1 cellular context compared by ENCODE assay signal in the genomic region with DNA sequence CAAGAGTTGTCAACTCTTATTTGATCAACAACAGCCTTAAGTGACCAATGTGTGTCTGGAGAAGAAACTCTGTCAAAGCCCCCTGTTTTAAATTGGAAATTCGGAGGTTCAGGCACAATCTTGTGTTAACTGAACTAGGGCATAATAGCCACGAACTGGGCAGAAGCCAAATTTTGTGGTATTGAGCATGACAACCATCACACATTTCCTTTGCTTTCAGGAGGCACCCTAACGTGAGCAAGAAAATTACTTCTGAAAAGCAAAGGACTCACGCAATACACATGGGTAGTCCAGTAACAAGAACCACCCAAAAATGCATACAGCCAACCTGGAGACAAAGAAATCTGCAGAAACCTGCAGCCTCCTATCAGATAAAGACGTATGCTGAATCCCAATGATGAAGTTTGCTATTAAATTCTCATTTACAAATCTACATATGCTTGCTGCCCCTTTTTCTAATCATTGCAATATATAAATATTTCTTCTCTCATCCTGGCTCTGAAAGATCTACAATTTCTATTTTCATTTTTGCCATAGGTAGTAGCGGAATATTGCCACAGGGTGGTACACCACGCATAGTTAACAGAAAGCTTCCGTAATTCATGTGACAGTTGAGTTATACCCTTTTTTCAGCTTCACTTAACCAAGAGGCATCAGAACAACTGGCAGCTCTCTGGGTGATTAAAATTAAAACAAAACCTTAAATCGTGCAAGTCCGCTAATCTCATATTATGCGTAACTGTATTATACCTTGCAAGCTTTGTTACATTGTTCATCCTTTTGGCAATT.
TF ChIP-seq lines count a peak whose summit lies in the region.

No MANE protein-coding gene starts in this region.

TF ChIP-seq in SK-N-SH treated with all-trans-retinoic acid at 6 μM for 48 hours, 23 proteins besides CTCF, POLR2A, EP300 and RAD21 (continued from another document):
- TF ChIP-seq, protein P1, sequence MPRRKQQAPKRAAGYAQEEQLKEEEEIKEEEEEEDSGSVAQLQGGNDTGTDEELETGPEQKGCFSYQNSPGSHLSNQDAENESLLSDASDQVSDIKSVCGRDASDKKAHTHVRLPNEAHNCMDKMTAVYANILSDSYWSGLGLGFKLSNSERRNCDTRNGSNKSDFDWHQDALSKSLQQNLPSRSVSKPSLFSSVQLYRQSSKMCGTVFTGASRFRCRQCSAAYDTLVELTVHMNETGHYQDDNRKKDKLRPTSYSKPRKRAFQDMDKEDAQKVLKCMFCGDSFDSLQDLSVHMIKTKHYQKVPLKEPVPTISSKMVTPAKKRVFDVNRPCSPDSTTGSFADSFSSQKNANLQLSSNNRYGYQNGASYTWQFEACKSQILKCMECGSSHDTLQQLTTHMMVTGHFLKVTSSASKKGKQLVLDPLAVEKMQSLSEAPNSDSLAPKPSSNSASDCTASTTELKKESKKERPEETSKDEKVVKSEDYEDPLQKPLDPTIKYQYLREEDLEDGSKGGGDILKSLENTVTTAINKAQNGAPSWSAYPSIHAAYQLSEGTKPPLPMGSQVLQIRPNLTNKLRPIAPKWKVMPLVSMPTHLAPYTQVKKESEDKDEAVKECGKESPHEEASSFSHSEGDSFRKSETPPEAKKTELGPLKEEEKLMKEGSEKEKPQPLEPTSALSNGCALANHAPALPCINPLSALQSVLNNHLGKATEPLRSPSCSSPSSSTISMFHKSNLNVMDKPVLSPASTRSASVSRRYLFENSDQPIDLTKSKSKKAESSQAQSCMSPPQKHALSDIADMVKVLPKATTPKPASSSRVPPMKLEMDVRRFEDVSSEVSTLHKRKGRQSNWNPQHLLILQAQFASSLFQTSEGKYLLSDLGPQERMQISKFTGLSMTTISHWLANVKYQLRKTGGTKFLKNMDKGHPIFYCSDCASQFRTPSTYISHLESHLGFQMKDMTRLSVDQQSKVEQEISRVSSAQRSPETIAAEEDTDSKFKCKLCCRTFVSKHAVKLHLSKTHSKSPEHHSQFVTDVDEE (CRISPR knock-in tag; IDR thresholded peaks at IDR 0.05) = no peak
- TF ChIP-seq SNAI2 (CRISPR knock-in tag; IDR thresholded peaks at IDR 0.05) = no peak
